In the genomic region with DNA sequence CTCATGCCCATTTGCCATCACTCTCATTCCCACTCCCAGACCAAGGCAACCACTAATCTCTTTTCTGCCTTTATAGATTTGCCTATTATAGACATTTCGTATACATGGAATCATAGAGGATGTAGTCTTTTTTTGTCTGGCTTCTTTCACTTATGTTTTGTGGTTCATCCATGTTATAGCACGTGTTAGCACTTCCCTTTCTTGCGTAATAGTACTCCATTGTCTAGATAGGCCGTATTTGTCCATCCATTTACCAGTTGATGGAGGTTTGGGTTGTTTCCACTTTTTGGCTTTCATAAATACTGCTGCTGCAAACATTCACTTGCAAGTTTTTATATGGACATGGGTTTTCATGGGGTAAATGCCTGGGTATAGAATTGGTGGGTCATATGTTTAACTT, we compare ENCODE assay signal across 1 cellular context.
TF ChIP-seq lines count a peak whose summit lies in the region.

No MANE protein-coding gene starts in this region.

TF ChIP-seq in H1, 55 proteins besides CTCF, POLR2A, EP300 and RAD21:
- TF ChIP-seq, protein P1, sequence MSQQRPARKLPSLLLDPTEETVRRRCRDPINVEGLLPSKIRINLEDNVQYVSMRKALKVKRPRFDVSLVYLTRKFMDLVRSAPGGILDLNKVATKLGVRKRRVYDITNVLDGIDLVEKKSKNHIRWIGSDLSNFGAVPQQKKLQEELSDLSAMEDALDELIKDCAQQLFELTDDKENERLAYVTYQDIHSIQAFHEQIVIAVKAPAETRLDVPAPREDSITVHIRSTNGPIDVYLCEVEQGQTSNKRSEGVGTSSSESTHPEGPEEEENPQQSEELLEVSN (IDR thresholded peaks at IDR 0.05): no peak
- TF ChIP-seq CEBPB (IDR thresholded peaks at IDR 0.05; ENCODE audit: low read depth, low read length): peak; percentile 33; the same call in 1 of the 2 replicates
